1 cellular context compared by ENCODE assay signal in the genomic region with DNA sequence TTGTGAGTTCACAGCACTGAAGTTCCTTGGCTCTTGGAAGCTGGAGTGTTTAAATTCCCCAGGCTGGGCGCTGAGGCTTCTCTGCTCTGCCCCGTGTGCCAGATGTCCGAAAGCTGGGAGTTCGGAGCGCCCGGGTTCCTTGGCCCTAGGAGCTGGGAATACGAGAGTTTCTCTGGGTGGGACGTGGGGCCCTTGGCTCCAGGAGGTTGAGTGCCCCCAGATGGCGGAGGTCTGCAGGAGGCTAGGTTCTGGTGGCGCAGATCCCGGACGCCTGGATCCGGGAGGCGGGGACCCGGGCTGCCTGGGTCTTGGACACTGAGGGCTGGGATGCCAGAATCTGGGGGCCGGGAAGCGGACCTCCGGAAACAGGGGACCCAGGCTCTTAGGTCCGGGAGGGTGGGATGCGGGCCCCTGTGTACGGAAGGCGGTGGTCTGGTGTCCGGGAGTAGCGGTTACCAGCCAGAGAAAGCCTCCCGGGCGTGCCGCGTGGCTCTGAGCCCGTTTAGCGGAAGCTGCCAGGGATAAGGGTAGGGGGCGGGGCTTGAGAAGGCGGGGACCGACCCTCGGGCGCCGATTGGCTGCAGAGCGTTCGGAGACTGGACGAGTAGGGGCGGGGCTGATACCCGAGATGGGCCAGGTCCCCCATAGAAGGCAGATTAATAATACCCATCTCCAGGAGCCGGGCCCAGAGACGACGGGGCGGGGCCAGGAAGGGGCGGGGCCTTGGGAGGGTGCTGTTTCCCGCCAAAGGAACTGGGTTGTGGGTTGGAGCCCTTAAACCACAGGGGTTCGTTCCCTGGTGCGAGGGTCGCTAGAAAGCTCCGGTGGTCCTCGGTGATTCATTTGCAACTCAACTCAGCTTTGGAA.
TF ChIP-seq lines count a peak whose summit lies in the region.

SLC1A5 (minus strand) TSS at position 494 of the 867 bp plus-strand sequence. CDS start 629 bp downstream, outside the sequence.

TF ChIP-seq in HepG2, 621 proteins besides CTCF, POLR2A, EP300 and RAD21 (continued from another document and continues in another):
- TF ChIP-seq, protein P1, sequence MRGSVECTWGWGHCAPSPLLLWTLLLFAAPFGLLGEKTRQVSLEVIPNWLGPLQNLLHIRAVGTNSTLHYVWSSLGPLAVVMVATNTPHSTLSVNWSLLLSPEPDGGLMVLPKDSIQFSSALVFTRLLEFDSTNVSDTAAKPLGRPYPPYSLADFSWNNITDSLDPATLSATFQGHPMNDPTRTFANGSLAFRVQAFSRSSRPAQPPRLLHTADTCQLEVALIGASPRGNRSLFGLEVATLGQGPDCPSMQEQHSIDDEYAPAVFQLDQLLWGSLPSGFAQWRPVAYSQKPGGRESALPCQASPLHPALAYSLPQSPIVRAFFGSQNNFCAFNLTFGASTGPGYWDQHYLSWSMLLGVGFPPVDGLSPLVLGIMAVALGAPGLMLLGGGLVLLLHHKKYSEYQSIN (CRISPR knock-in tag; IDR thresholded peaks at IDR 0.05; ENCODE audit: borderline replicate concordance): no peak
- TF ChIP-seq KLF6 (CRISPR knock-in tag; IDR thresholded peaks at IDR 0.05): peak; percentile 99
- 0 out of 2 replicates have a peak, but pooled peaks have one; percentile 41 for TF ChIP-seq ZMYM2 (CRISPR knock-in tag; IDR thresholded peaks at IDR 0.05)
- TF ChIP-seq ZMAT3 (CRISPR knock-in tag; conservative IDR thresholded peaks at IDR 0.05): peak; percentile 91
- TF ChIP-seq, protein P2, sequence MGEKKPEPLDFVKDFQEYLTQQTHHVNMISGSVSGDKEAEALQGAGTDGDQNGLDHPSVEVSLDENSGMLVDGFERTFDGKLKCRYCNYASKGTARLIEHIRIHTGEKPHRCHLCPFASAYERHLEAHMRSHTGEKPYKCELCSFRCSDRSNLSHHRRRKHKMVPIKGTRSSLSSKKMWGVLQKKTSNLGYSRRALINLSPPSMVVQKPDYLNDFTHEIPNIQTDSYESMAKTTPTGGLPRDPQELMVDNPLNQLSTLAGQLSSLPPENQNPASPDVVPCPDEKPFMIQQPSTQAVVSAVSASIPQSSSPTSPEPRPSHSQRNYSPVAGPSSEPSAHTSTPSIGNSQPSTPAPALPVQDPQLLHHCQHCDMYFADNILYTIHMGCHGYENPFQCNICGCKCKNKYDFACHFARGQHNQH (CRISPR knock-in tag; IDR thresholded peaks at IDR 0.05): peak; percentile 86
- TF ChIP-seq WIZ (CRISPR knock-in tag; IDR thresholded peaks at IDR 0.05): no peak
- TF ChIP-seq ZMYM4 (CRISPR knock-in tag; IDR thresholded peaks at IDR 0.05): peak; percentile 78
- peak; percentile 88 for TF ChIP-seq ZNF816 (CRISPR knock-in tag; IDR thresholded peaks at IDR 0.05; ENCODE audit: borderline replicate concordance)
- TF ChIP-seq RFX1 (IDR thresholded peaks at IDR 0.05): no peak
- 0 out of 2 replicates have a peak, but pooled peaks have one; percentile 50 for TF ChIP-seq PRDM15 (CRISPR knock-in tag; IDR thresholded peaks at IDR 0.05)
- TF ChIP-seq TFAP4 (IDR thresholded peaks at IDR 0.05; ENCODE audit: borderline replicate concordance, low read depth): no peak; the same call in 1 of the 2 replicates
- TF ChIP-seq ERF (CRISPR knock-in tag; IDR thresholded peaks at IDR 0.05): peak; percentile 93
- TF ChIP-seq, protein P3, sequence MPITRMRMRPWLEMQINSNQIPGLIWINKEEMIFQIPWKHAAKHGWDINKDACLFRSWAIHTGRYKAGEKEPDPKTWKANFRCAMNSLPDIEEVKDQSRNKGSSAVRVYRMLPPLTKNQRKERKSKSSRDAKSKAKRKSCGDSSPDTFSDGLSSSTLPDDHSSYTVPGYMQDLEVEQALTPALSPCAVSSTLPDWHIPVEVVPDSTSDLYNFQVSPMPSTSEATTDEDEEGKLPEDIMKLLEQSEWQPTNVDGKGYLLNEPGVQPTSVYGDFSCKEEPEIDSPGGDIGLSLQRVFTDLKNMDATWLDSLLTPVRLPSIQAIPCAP (CRISPR knock-in tag; IDR thresholded peaks at IDR 0.05; ENCODE audit: low read depth): no peak
- peak in 1 of 2 experiments; percentile 98; a peak in 2 of 4 replicates for TF ChIP-seq KLF16 (CRISPR knock-in tag; IDR thresholded peaks at IDR 0.05)
- TF ChIP-seq REPIN1 (CRISPR knock-in tag; IDR thresholded peaks at IDR 0.05; ENCODE audit: borderline replicate concordance, low read depth): peak; percentile 76; the same call in 1 of the 2 replicates
- peak; percentile 50; the same call in 1 of the 2 replicates for TF ChIP-seq ZBTB3 (CRISPR knock-in tag; IDR thresholded peaks at IDR 0.05; ENCODE audit: borderline replicate concordance, low read depth)
- TF ChIP-seq ZNF24 (IDR thresholded peaks at IDR 0.05): no peak
- TF ChIP-seq ZNF333 (CRISPR knock-in tag; IDR thresholded peaks at IDR 0.05; ENCODE audit: borderline replicate concordance): no peak
- no peak for TF ChIP-seq TP53 (CRISPR knock-in tag; conservative IDR thresholded peaks at IDR 0.05)
- peak; percentile 54; the same call in 1 of the 2 replicates for TF ChIP-seq ZNF205 (CRISPR knock-in tag; IDR thresholded peaks at IDR 0.05)
- 0 out of 2 replicates have a peak, but pooled peaks have one; percentile 27 for TF ChIP-seq HINFP (CRISPR knock-in tag; IDR thresholded peaks at IDR 0.05; ENCODE audit: low read depth)
- TF ChIP-seq ZNF207 (IDR thresholded peaks at IDR 0.05; ENCODE audit: borderline replicate concordance): no peak
- TF ChIP-seq ZNF441 (CRISPR knock-in tag; IDR thresholded peaks at IDR 0.05; ENCODE audit: borderline replicate concordance): peak; percentile 82
- TF ChIP-seq ZNF644 (CRISPR knock-in tag; IDR thresholded peaks at IDR 0.05; ENCODE audit: low read depth): no peak
- TF ChIP-seq E2F1 (CRISPR knock-in tag; IDR thresholded peaks at IDR 0.05): peak; percentile 71
- TF ChIP-seq KLF13 (CRISPR knock-in tag; IDR thresholded peaks at IDR 0.05): no peak
- TF ChIP-seq POGK (CRISPR knock-in tag; conservative IDR thresholded peaks at IDR 0.05): no peak
- no peak for TF ChIP-seq SSRP1 (CRISPR knock-in tag; IDR thresholded peaks at IDR 0.05)
- no peak for TF ChIP-seq ATRX (CRISPR knock-in tag; IDR thresholded peaks at IDR 0.05; ENCODE audit: borderline replicate concordance)
- TF ChIP-seq ZNF432 (CRISPR knock-in tag; IDR thresholded peaks at IDR 0.05; ENCODE audit: borderline replicate concordance): no peak
- TF ChIP-seq ZNF44 (CRISPR knock-in tag; IDR thresholded peaks at IDR 0.05): no peak
- TF ChIP-seq, protein P4, sequence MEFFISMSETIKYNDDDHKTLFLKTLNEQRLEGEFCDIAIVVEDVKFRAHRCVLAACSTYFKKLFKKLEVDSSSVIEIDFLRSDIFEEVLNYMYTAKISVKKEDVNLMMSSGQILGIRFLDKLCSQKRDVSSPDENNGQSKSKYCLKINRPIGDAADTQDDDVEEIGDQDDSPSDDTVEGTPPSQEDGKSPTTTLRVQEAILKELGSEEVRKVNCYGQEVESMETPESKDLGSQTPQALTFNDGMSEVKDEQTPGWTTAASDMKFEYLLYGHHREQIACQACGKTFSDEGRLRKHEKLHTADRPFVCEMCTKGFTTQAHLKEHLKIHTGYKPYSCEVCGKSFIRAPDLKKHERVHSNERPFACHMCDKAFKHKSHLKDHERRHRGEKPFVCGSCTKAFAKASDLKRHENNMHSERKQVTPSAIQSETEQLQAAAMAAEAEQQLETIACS (CRISPR knock-in tag; IDR thresholded peaks at IDR 0.05): no peak
- TF ChIP-seq, protein P5, sequence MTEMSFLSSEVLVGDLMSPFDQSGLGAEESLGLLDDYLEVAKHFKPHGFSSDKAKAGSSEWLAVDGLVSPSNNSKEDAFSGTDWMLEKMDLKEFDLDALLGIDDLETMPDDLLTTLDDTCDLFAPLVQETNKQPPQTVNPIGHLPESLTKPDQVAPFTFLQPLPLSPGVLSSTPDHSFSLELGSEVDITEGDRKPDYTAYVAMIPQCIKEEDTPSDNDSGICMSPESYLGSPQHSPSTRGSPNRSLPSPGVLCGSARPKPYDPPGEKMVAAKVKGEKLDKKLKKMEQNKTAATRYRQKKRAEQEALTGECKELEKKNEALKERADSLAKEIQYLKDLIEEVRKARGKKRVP (CRISPR knock-in tag; IDR thresholded peaks at IDR 0.05): peak in 1 of 2 experiments; percentile 59; a peak in 1 of 4 replicates
- no peak for TF ChIP-seq ADNP (CRISPR knock-in tag; IDR thresholded peaks at IDR 0.05)
- TF ChIP-seq ZC3H4 (CRISPR knock-in tag; IDR thresholded peaks at IDR 0.05; ENCODE audit: borderline replicate concordance): no peak; the same call in 1 of the 2 replicates
- TF ChIP-seq, protein P6, sequence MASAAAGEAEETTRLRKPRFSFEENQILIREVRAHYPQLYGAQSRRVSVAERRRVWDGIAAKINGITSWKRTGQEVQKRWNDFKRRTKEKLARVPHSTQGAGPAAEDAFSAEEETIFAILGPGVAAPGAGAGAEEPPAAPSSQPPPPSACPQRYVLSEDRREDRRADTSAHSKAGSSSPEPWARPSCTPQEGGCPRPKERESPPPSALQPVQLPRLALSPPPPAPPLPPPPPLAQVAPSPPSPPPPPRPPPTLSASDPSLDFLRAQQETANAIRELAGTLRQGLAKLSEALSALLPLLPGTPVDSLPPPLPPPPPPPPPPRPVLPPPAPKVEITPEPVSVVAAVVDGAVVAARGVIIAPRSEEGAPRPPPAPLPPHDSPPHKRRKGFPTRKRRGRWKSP (CRISPR knock-in tag; IDR thresholded peaks at IDR 0.05): peak; percentile 74; the same call in 1 of the 2 replicates
- TF ChIP-seq, protein P7, sequence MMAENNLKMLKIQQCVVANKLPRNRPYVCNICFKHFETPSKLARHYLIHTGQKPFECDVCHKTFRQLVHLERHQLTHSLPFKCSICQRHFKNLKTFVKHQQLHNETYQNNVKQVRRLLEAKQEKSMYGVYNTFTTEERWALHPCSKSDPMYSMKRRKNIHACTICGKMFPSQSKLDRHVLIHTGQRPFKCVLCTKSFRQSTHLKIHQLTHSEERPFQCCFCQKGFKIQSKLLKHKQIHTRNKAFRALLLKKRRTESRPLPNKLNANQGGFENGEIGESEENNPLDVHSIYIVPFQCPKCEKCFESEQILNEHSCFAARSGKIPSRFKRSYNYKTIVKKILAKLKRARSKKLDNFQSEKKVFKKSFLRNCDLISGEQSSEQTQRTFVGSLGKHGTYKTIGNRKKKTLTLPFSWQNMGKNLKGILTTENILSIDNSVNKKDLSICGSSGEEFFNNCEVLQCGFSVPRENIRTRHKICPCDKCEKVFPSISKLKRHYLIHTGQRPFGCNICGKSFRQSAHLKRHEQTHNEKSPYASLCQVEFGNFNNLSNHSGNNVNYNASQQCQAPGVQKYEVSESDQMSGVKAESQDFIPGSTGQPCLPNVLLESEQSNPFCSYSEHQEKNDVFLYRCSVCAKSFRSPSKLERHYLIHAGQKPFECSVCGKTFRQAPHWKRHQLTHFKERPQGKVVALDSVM (CRISPR knock-in tag; IDR thresholded peaks at IDR 0.05): peak; percentile 74; the same call in 1 of the 2 replicates
